Comparison of ENCODE assay signal across 8 cellular contexts in genomic region chr19:18785179-18786124, GRCh38. TPM values are rescaled to one million over a fixed set of nuclear protein-coding genes. Genes with fewer than 3 reads are reported as not detected.
DNase-seq lines count a peak whose midpoint lies in the region; ATAC-seq, FAIRE-seq and TF ChIP-seq lines count a peak whose summit lies in the region.

No MANE protein-coding gene starts in this region.

- peak; percentile 9 for FAIRE-seq in GM12892 (lab: Jason Lieb, UNC)

- H3K27me3 Mint-ChIP-seq in activated CD4-positive, alpha-beta memory T cell treated with anti-CD3 and anti-CD28 coated beads for 36 hours = peaks cover 46% of the 10 kb centered on the region

- H3K4me3 ChIP-seq in mucosa of rectum (ENCODE audit: low read length in 2 of 2) = peak overlapping the region; percentile 36 to 52

- H3K9me3 ChIP-seq in mucosa of rectum (ENCODE audit: control insufficient read depth in 2 of 2, low read length in 2 of 2) = no peaks in the 10 kb centered on the region

- H3K4me3 Mint-ChIP-seq in activated CD4-positive, alpha-beta memory T cell treated with anti-CD3 and anti-CD28 coated beads for 36 hours = no peak overlapping the region

- H3K36me3 Mint-ChIP-seq in activated CD4-positive, alpha-beta memory T cell treated with anti-CD3 and anti-CD28 coated beads for 36 hours = no peaks in the 10 kb centered on the region

- no peak overlapping the region for H3K27ac Mint-ChIP-seq in activated CD4-positive, alpha-beta memory T cell treated with anti-CD3 and anti-CD28 coated beads for 36 hours

- no peaks in the 10 kb centered on the region for H3K9me3 Mint-ChIP-seq in activated CD4-positive, alpha-beta memory T cell treated with anti-CD3 and anti-CD28 coated beads for 36 hours

- no peak overlapping the region for H3K27ac ChIP-seq in mucosa of rectum (ENCODE audit: low read depth in 2 of 2, low read length in 2 of 2)

- H3K9ac ChIP-seq in mucosa of rectum (ENCODE audit: low read depth in 1 of 2, low read length in 2 of 2) = no peak overlapping the region

- H3K36me3 ChIP-seq in mucosa of rectum (ENCODE audit: control insufficient read depth in 2 of 2, insufficient read depth in 2 of 2, low read length in 2 of 2) = no peaks in the 10 kb centered on the region

- intact Hi-C loops in activated CD4-positive, alpha-beta memory T cell treated with anti-CD3 and anti-CD28 coated beads for 36 hours (cut with micrococcal nuclease) = loop anchor here (5.0 kb wide), 1 partner anchor 52 kb away; no protein-coding TSS in a partner anchor

- POLR2A ChIA-PET in activated CD4-positive, alpha-beta memory T cell treated with anti-CD3 and anti-CD28 coated beads for 36 hours (lab: Charles Lee) = no interaction called here

- peak; percentile 93 for DNase-seq in GM12892 (ENCODE audit: insufficient read length)
- DNase-seq in NCI-H2196 (lab: John Stamatoyannopoulos, UW; ENCODE audit: unreplicated experiment) = peak; percentile 82
- peak; percentile 83 for DNase-seq in activated CD4-positive, alpha-beta memory T cell treated with anti-CD3 and anti-CD28 coated beads for 36 hours
- peak; percentile 94 for DNase-seq in ecto neural progenitor cell (ENCODE audit: low spot score)
- DNase-seq in stimulated activated naive CD4-positive, alpha-beta T cell (lab: John Stamatoyannopoulos, UW) = peak in 5 of 6 experiments; percentile 55 to 73 (median 58)

- peaks cover 37% of the 10 kb centered on the region for H3K4me1 Mint-ChIP-seq in activated CD4-positive, alpha-beta memory T cell treated with anti-CD3 and anti-CD28 coated beads for 36 hours (ENCODE audit: low read depth)

- peaks cover 3 to 4% of the 10 kb centered on the region in 2 donors for H3K4me1 ChIP-seq in mucosa of rectum (ENCODE audit: control insufficient read depth in 2 of 2, insufficient read depth in 2 of 2, low read length in 2 of 2)

- no peak for TF ChIP-seq POLR2A in GM12892 (IDR thresholded peaks at IDR 0.05; ENCODE audit: low read depth, low read length)

- CTCF ChIA-PET in activated CD4-positive, alpha-beta memory T cell treated with anti-CD3 and anti-CD28 coated beads for 36 hours (lab: Charles Lee) = no interaction called here

- peaks cover 31 to 41% of the 10 kb centered on the region in 2 donors for H3K27me3 ChIP-seq in mucosa of rectum (ENCODE audit: control insufficient read depth in 2 of 2, insufficient read depth in 2 of 2, low read length in 2 of 2)

- ATAC-seq in GM18907 (IDR thresholded peaks at IDR 0.05; ENCODE audit: unreplicated experiment) = no peak
- no peak for ATAC-seq in GM21360 (IDR thresholded peaks at IDR 0.05; ENCODE audit: unreplicated experiment)

RNA-seq across cellular contexts. Expression of gene COMP, which starts 5.7 kb away (rescaled TPM):
- not detected for polyA plus RNA-seq in GM12892 (2012; ENCODE audit: missing spikeins)
- total RNA-seq in activated CD4-positive, alpha-beta memory T cell treated with anti-CD3 and anti-CD28 coated beads for 36 hours = not detected

RNA-seq across cellular contexts. Expression of gene UPF1, which starts 46.3 kb away (rescaled TPM):
- 12.8 TPM for polyA plus RNA-seq in GM12892 (2012; ENCODE audit: missing spikeins)
- total RNA-seq in activated CD4-positive, alpha-beta memory T cell treated with anti-CD3 and anti-CD28 coated beads for 36 hours = 10 to 100 TPM; 71.7 to 77.2 TPM
